Comparison of ENCODE assay signal across 11 cellular contexts in genomic region chr3:69282191-69282590, GRCh38.
DNase-seq lines count a peak whose midpoint lies in the region; ATAC-seq and TF ChIP-seq lines count a peak whose summit lies in the region.
"Had no signal": no experiment of that assay in that cellular context is flagged by ENCODE, and none has a peak within 500 bp of the region (broad histone marks: within the 10 kb centered on the region; RNA-seq: fewer than 3 reads in every experiment).

No MANE protein-coding gene starts in this region.

- H3K27me3 Mint-ChIP-seq in type B pancreatic cell: no peaks in the 10 kb centered on the region

- H3K36me3 ChIP-seq in right atrium auricular region: peaks cover 6% of the 10 kb centered on the region
- H3K36me3 ChIP-seq: sigmoid colon had no signal

- H3K27ac ChIP-seq in right atrium auricular region: peak overlapping the region; percentile 22 to 59
- H3K27ac ChIP-seq: sigmoid colon had no signal

- intact Hi-C loops in cardiac septum (cut with DNase I): no loop called here

- ATAC-seq in HG02610 (IDR thresholded peaks at IDR 0.05; ENCODE audit: unreplicated experiment): no peak
- no peak for ATAC-seq in GM21619 (IDR thresholded peaks at IDR 0.05; ENCODE audit: unreplicated experiment)
- ATAC-seq: Right ventricle myocardium inferior had no signal

- no peak for TF ChIP-seq CTCF in right atrium auricular region (IDR thresholded peaks at IDR 0.05)
- no peak for TF ChIP-seq CTCF in type B pancreatic cell (conservative IDR thresholded peaks at IDR 0.05)

- peak overlapping the region; percentile 9 for H3K4me3 Mint-ChIP-seq in type B pancreatic cell

- H3K4me1 ChIP-seq in right atrium auricular region: peaks cover 0 to 3% of the 10 kb centered on the region in 2 donors

- H3K27me3 ChIP-seq in right atrium auricular region: no peaks in the 10 kb centered on the region
- H3K27me3 ChIP-seq: sigmoid colon had no signal

- no peaks in the 10 kb centered on the region for H3K9me3 ChIP-seq in right atrium auricular region
- H3K9me3 ChIP-seq: sigmoid colon had no signal

- DNase-seq in right atrium auricular region (ENCODE audit: low spot score) (no peak), cardiac septum (ENCODE audit: low spot score) (no peak), putamen (ENCODE audit: low spot score) (peak; percentile 72), type B pancreatic cell (ENCODE audit: extremely low spot score, unreplicated experiment) (no peak), NCI-H526 (lab: John Stamatoyannopoulos, UW) (no peak)
- DNase-seq in activated naive CD4-positive, alpha-beta T cell treated with anti-CD3 and anti-CD28 coated beads, Interleukin-2, amount 50 U/mL, for 16 hours: peak; percentile 68
- DNase-seq: MV-4-11, sigmoid colon had no signal

- H3K4me3 ChIP-seq in right atrium auricular region: no peak overlapping the region
- H3K4me3 ChIP-seq: sigmoid colon had no signal

- no peaks in the 10 kb centered on the region for H3K9me3 Mint-ChIP-seq in type B pancreatic cell

- H3K4me1 Mint-ChIP-seq in type B pancreatic cell (ENCODE audit: unreplicated experiment): peaks cover 18% of the 10 kb centered on the region

- no peaks in the 10 kb centered on the region for H3K36me3 Mint-ChIP-seq in type B pancreatic cell

- peak overlapping the region; percentile 63 for H3K27ac Mint-ChIP-seq in type B pancreatic cell

Comparison
In these comparisons a context has a peak if more than half of its experiments do, and no peak if none do; other contexts are left out.
1. DNase-seq: peak in activated naive CD4-positive, alpha-beta T cell treated with anti-CD3 and anti-CD28 coated beads, Interleukin-2, amount 50 U/mL, for 16 hours (single experiment) and putamen (single experiment); none in right atrium auricular region (single experiment), cardiac septum (single experiment), type B pancreatic cell (single experiment) and NCI-H526 (0 of 2).